18 cellular contexts compared by ENCODE assay signal in the genomic region with DNA sequence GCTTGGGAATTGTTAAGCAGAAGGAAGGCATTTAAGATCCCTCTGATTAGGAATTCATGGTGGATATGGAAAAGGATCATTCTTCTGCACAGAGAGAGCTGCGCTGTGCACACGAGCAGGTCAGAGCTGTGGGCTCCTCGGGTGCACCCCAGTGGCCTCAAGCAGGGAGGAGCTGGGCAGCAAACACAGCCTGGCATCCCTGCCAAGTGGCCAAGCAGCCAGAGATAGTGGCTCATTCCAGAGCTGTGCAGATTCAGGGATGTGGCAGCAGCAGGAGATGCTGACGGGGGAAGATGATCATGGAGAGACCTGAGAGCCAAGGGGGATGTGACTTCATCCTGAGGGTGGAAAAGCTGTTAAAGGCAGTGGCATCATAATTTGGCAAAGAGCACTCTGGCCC. TPM values are rescaled to one million over a fixed set of nuclear protein-coding genes. Genes with fewer than 3 reads are reported as not detected.
DNase-seq lines count a peak whose midpoint lies in the region; ATAC-seq and TF ChIP-seq lines count a peak whose summit lies in the region.
"Had no signal": no experiment of that assay in that cellular context is flagged by ENCODE, and none has a peak within 500 bp of the region (broad histone marks: within the 10 kb centered on the region; RNA-seq: fewer than 3 reads in every experiment).

No MANE protein-coding gene starts in this region.

- H3K36me3 Mint-ChIP-seq in activated CD4-positive, alpha-beta T cell treated with anti-CD3 and anti-CD28 coated beads, Interleukin-2, amount 10 ng/mL, durations not matched to agents 24 days and 14 days (ENCODE audit: low read depth), result no peaks in the 10 kb centered on the region
- no peaks in the 10 kb centered on the region for H3K36me3 Mint-ChIP-seq in activated CD4-positive, alpha-beta T cell treated with anti-CD3 and anti-CD28 coated beads for 36 hours (ENCODE audit: low read depth)
- H3K36me3 Mint-ChIP-seq: CD8-positive, alpha-beta T cell had no signal

- H3K27me3 Mint-ChIP-seq in activated CD4-positive, alpha-beta T cell treated with anti-CD3 and anti-CD28 coated beads, Interleukin-2, amount 10 ng/mL, durations not matched to agents 24 days and 14 days, result peaks cover 63% of the 10 kb centered on the region
- H3K27me3 Mint-ChIP-seq in activated CD4-positive, alpha-beta T cell treated with anti-CD3 and anti-CD28 coated beads for 36 hours, result peaks cover 47% of the 10 kb centered on the region

- no TSS peak for BruUV-seq in Panc1 (replicated peaks; lab: Mats Ljungman, UMichigan)

- no peak overlapping the region for H3K4me3 ChIP-seq in Panc1 (ENCODE audit: low read depth in 2 of 2, low read length in 2 of 2)
- 0 out of 2 replicates have a peak overlapping the region, but pooled peaks have one; percentile 11 for H3K4me3 ChIP-seq in iPS-20b (ENCODE audit: low read length)
- no peak overlapping the region for H3K4me3 ChIP-seq in vagina
- H3K4me3 ChIP-seq: A549; BLaER1 treated with 17β-estradiol and CSF1 and Interleukin-3, amounts not matched to agents 10 nM and 100 nM had no signal

- CTCF ChIA-PET in activated CD4-positive, alpha-beta T cell treated with anti-CD3 and anti-CD28 coated beads for 36 hours (lab: Charles Lee), result interaction anchor here (2.7 kb wide), 1 partner anchor 33 kb away, joined by 9 read pairs; no protein-coding TSS in a partner anchor
- CTCF ChIA-PET in Panc1 (lab: Charles Lee), result no interaction called here

- H3K27me3 ChIP-seq in Panc1 (ENCODE audit: control insufficient read depth, insufficient read depth, low read length), result no peaks in the 10 kb centered on the region
- H3K27me3 ChIP-seq in iPS-20b (ENCODE audit: insufficient read depth, low read length), result peaks cover 73% of the 10 kb centered on the region
- H3K27me3 ChIP-seq in vagina, result no peaks in the 10 kb centered on the region

- H3K4me3 Mint-ChIP-seq in activated CD4-positive, alpha-beta T cell treated with anti-CD3 and anti-CD28 coated beads, Interleukin-2, amount 10 ng/mL, durations not matched to agents 24 days and 14 days, result no peak overlapping the region
- H3K4me3 Mint-ChIP-seq in activated CD4-positive, alpha-beta T cell treated with anti-CD3 and anti-CD28 coated beads for 36 hours, result no peak overlapping the region
- H3K4me3 Mint-ChIP-seq: CD4-positive, alpha-beta T cell; CD8-positive, alpha-beta T cell had no signal

- H3K27ac Mint-ChIP-seq in activated CD4-positive, alpha-beta T cell treated with anti-CD3 and anti-CD28 coated beads, Interleukin-2, amount 10 ng/mL, durations not matched to agents 24 days and 14 days, result no peak overlapping the region
- H3K27ac Mint-ChIP-seq in activated CD4-positive, alpha-beta T cell treated with anti-CD3 and anti-CD28 coated beads for 36 hours, result no peak overlapping the region
- H3K27ac Mint-ChIP-seq: B cell; CD4-positive, alpha-beta T cell; CD8-positive, alpha-beta T cell had no signal

- H3K9me3 ChIP-seq in Panc1 (ENCODE audit: control insufficient read depth, insufficient read depth, low read depth, low read length) (no peaks in the 10 kb centered on the region), iPS-20b (ENCODE audit: insufficient read depth, low read depth, low read length) (peaks cover 3% of the 10 kb centered on the region), vagina (no peaks in the 10 kb centered on the region)
- H3K9me3 ChIP-seq: A549, Caco-2 had no signal

- H3K9ac ChIP-seq in iPS-20b (ENCODE audit: low read depth, low read length), result no peak overlapping the region
- H3K9ac ChIP-seq: BLaER1 treated with 17β-estradiol and CSF1 and Interleukin-3, amounts not matched to agents 10 nM and 100 nM had no signal

- H3K4me1 ChIP-seq in Panc1 (ENCODE audit: control insufficient read depth, insufficient read depth, low read length) (peaks cover 8% of the 10 kb centered on the region), iPS-20b (ENCODE audit: insufficient read depth, low read length) (peaks cover 16% of the 10 kb centered on the region), vagina (peaks cover 12% of the 10 kb centered on the region)
- H3K4me1 ChIP-seq: A549; BLaER1 treated with 17β-estradiol and CSF1 and Interleukin-3, amounts not matched to agents 10 nM and 100 nM; Caco-2 had no signal

- intact Hi-C loops in activated CD4-positive, alpha-beta T cell treated with anti-CD3 and anti-CD28 coated beads, Interleukin-2, amount 10 ng/mL, durations not matched to agents 24 days and 14 days (cut with micrococcal nuclease), result no loop called here
- intact Hi-C loops in activated CD4-positive, alpha-beta T cell treated with anti-CD3 and anti-CD28 coated beads for 36 hours (cut with DNase I, micrococcal nuclease), result no loop called here
- intact Hi-C loops in Panc1 (cut with micrococcal nuclease; ENCODE audit: unreplicated experiment) (no loop called here), vagina (cut with DNase I) (no loop called here)

- POLR2A ChIA-PET in activated CD4-positive, alpha-beta T cell treated with anti-CD3 and anti-CD28 coated beads for 36 hours (lab: Charles Lee), result interaction anchor here (0.6 kb wide), 1 partner anchor 32 kb away, joined by 10 read pairs; no protein-coding TSS in a partner anchor
- POLR2A ChIA-PET in Panc1 (lab: Charles Lee), result no interaction called here

- H3K36me3 ChIP-seq in Panc1 (ENCODE audit: control insufficient read depth, insufficient read depth, low read length), result no peaks in the 10 kb centered on the region; the same call in 1 of the 2 replicates
- H3K36me3 ChIP-seq in iPS-20b (ENCODE audit: insufficient read depth, low read depth, low read length), result no peaks in the 10 kb centered on the region
- H3K36me3 ChIP-seq in vagina, result no peaks in the 10 kb centered on the region

- ATAC-seq in activated CD4-positive, alpha-beta T cell treated with anti-CD3 and anti-CD28 coated beads for 36 hours, result no peak
- ATAC-seq in Panc1 (peak; percentile 66; the same call in 1 of the 2 replicates), GM19351 (IDR thresholded peaks at IDR 0.05; ENCODE audit: unreplicated experiment) (no peak)
- ATAC-seq: A549; CD8-positive, alpha-beta T cell had no signal

- no peak for TF ChIP-seq POLR2A in vagina (IDR thresholded peaks at IDR 0.05)

- H3K27ac ChIP-seq in Panc1 (ENCODE audit: low read length) (peak overlapping the region; percentile 71), iPS-20b (ENCODE audit: low read length) (no peak overlapping the region), vagina (no peak overlapping the region)
- H3K27ac ChIP-seq: 22Rv1; A549; BLaER1 treated with 17β-estradiol and CSF1 and Interleukin-3, amounts not matched to agents 10 nM and 100 nM; C4-2B had no signal

- no peaks in the 10 kb centered on the region for H3K4me1 Mint-ChIP-seq in activated CD4-positive, alpha-beta T cell treated with anti-CD3 and anti-CD28 coated beads, Interleukin-2, amount 10 ng/mL, durations not matched to agents 24 days and 14 days
- H3K4me1 Mint-ChIP-seq in activated CD4-positive, alpha-beta T cell treated with anti-CD3 and anti-CD28 coated beads for 36 hours, result peaks cover 3% of the 10 kb centered on the region

- TF ChIP-seq CTCF in Panc1 (IDR thresholded peaks at IDR 0.05) (no peak), vagina (IDR thresholded peaks at IDR 0.05) (no peak)

- no peaks in the 10 kb centered on the region for H3K9me3 Mint-ChIP-seq in activated CD4-positive, alpha-beta T cell treated with anti-CD3 and anti-CD28 coated beads, Interleukin-2, amount 10 ng/mL, durations not matched to agents 24 days and 14 days
- H3K9me3 Mint-ChIP-seq in activated CD4-positive, alpha-beta T cell treated with anti-CD3 and anti-CD28 coated beads for 36 hours (ENCODE audit: low read depth), result peaks cover 3% of the 10 kb centered on the region

- in situ Hi-C loops in Panc1 (cut with HindIII; ENCODE audit: low pct_unique_long_range_greater_than_20kb, low sequenced_read_pairs), result no loop called here

- peak; percentile 27 for DNase-seq in activated CD4-positive, alpha-beta T cell treated with anti-CD3 and anti-CD28 coated beads, Interleukin-2, amount 10 ng/mL, durations not matched to agents 24 days and 14 days
- no peak for DNase-seq in activated CD4-positive, alpha-beta T cell treated with anti-CD3 and anti-CD28 coated beads for 36 hours
- DNase-seq in Panc1 (ENCODE audit: low read depth, low spot score) (no peak), vagina (ENCODE audit: extremely low spot score in 2 of 2) (no peak)
- DNase-seq: AML-193; Caco-2; Calu3; CD4-positive, alpha-beta T cell; CD8-positive, alpha-beta T cell; DMS79 treated with DMSO at 0.1 percent for 48 hours; GF-D8 had no signal

RNA-seq across cellular contexts. Expression of a gene that starts 55.9 kb away (rescaled TPM):
- total RNA-seq in activated CD4-positive, alpha-beta T cell treated with anti-CD3 and anti-CD28 coated beads, Interleukin-2, amount 10 ng/mL, durations not matched to agents 24 days and 14 days, result 1.3 and 2.1 TPM in 2 replicates
- total RNA-seq in activated CD4-positive, alpha-beta T cell treated with anti-CD3 and anti-CD28 coated beads for 36 hours, result under 1 TPM; 0.35 to 0.73 TPM
- total RNA-seq in Panc1 (2021; ENCODE audit: unreplicated experiment) (88.0 TPM), vagina (21.1 TPM)
- polyA plus RNA-seq in Panc1 (2012; ENCODE audit: insufficient read length), result 55.0 TPM
